8 cellular contexts compared by ENCODE assay signal in the genomic region with DNA sequence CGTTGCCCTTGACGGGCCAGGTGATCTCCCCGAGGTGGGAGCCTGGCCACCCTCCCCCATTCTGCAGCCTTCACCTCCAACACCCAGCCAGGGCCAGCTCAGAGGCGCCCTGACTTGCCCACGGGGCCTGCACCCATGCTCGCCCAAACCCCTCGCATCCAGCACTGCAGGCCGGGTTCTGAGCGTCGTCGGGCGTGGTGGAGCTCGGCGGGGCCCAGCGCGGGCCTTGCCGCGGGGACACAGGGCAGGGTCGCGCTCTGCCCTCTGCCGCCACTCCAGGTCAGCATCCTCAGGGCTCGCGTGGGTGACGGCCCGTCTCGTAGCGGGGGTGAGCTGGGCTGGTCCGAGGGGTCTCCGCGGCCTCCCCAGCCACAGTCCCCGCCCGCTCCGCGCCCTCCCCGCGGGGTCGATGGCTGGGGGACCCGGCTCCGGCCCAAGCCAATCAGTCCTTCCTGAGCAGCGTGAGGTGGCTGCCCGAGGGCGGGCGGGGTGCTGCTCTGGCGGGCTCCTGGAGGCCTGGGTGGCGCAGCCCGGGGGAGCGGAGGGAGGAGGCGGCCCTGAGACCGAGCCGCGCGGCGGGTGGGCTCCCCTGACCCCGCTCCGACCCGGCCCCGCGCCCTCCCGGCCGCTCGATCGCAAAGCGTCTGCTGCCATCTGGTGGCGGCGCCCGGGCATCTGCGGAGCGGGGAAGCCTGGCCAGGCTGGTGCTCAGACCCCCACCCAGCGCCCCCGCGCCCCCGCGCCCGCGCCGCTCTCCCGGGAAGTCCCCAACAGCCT.
DNase-seq lines count a peak whose midpoint lies in the region; ATAC-seq, FAIRE-seq and TF ChIP-seq lines count a peak whose summit lies in the region.

No MANE protein-coding gene starts in this region.

- no peaks in the 10 kb centered on the region for H4K20me1 ChIP-seq in HepG2 (ENCODE audit: insufficient read depth, low read length)

- peak overlapping the region; percentile 57 for H3K4me3 Mint-ChIP-seq in central memory CD8-positive, alpha-beta T cell

- no peaks in the 10 kb centered on the region for H3K36me3 ChIP-seq in HepG2 (replicated peaks in 1 of 2; ENCODE audit: control insufficient read depth in 1 of 2, insufficient read depth in 2 of 2, low read length in 2 of 2)

- no peaks in the 10 kb centered on the region for H3K36me3 Mint-ChIP-seq in central memory CD8-positive, alpha-beta T cell (ENCODE audit: insufficient read depth)

- peaks cover 45% of the 10 kb centered on the region for H3K27me3 Mint-ChIP-seq in central memory CD8-positive, alpha-beta T cell

- TF ChIP-seq RAD21 in A549 (conservative IDR thresholded peaks at IDR 0.05 in 1 of 2, IDR thresholded peaks at IDR 0.05 in 1 of 2), result peak; percentile 89 to 100
- peak; percentile 97 for TF ChIP-seq RAD21 in HepG2 (CRISPR knock-in tag; IDR thresholded peaks at IDR 0.05)

- H3K79me2 ChIP-seq in HepG2 (ENCODE audit: insufficient read depth, low read length), result no peaks in the 10 kb centered on the region

- FAIRE-seq in A549 (lab: Jason Lieb, UNC) (no peak), HepG2 (lab: Jason Lieb, UNC) (no peak)

- no TSS peak for BruUV-seq in HepG2 (replicated peaks; lab: Mats Ljungman, UMichigan)

- POLR2A ChIA-PET in A549 (lab: Yijun Ruan, JAX) (interaction anchor here (1.0 kb wide), 1 partner anchor 143 kb away, joined by 5 read pairs; no protein-coding TSS in a partner anchor), HepG2 (lab: Yijun Ruan, JAX) (no interaction called here)

- 5% methylated on average over 36 of the region's 77 CpGs for WGBS in A549 (ENCODE audit: missing lambda C conversion rate)
- WGBS in HepG2 (ENCODE audit: low lambda C conversion rate), result no CpG with 5 or more reads among the region's 77 CpGs

- ATAC-seq in A549 (peak; percentile 79 to 95), GM18519 (IDR thresholded peaks at IDR 0.05; ENCODE audit: low FRiP score, unreplicated experiment) (peak; percentile 55), HepG2 (peak; percentile 95), HG03460 (IDR thresholded peaks at IDR 0.05; ENCODE audit: unreplicated experiment) (no peak)
- ATAC-seq in activated CD4-positive, CD25-positive, alpha-beta regulatory T cell treated with anti-CD3 and anti-CD28 coated beads, Interleukin-2, amount 50 U/mL, for 24 hours, result peak; percentile 81 to 82
- ATAC-seq in central memory CD8-positive, alpha-beta T cell (replicated peaks; ENCODE audit: extremely low read depth, poor library complexity, severe bottlenecking), result peak; percentile 80

- TF ChIP-seq POLR2A in A549 (IDR thresholded peaks at IDR 0.05; ENCODE audit: low read length) (no peak), HepG2 (IDR thresholded peaks at IDR 0.05; ENCODE audit: insufficient read depth in 1 of 2, low read depth in 2 of 2, low read length in 2 of 2) (no peak)

- TF ChIP-seq EP300 in A549 (IDR thresholded peaks at IDR 0.05), result no peak
- TF ChIP-seq EP300 in HepG2 (IDR thresholded peaks at IDR 0.05; ENCODE audit: low read depth in 2 of 2, low read length in 2 of 2), result no peak
- TF ChIP-seq EP300 in HepG2 (CRISPR knock-in tag; IDR thresholded peaks at IDR 0.05; ENCODE audit: borderline replicate concordance), result no peak

- CTCF ChIA-PET in A549 (lab: Yijun Ruan, JAX) (interaction anchor here (0.6 to 17.2 kb wide), 58 partner anchors 9 to 776 kb away, joined by 3 to 362 read pairs (median 4); partner anchors contain the start of gene POP4), HepG2 (lab: Yijun Ruan, JAX; ENCODE audit: low intra/inter-chr PET ratio, low total read pairs) (interaction anchor here (1.5 to 4.4 kb wide), 4 partner anchors 87 to 143 kb away, joined by 5 to 44 read pairs (median 16); no protein-coding TSS in a partner anchor)

- H3K4me3 ChIP-seq in A549 (peak overlapping the region; percentile 70), HepG2 (replicated peaks in 1 of 3; ENCODE audit: insufficient read depth in 1 of 3, low read depth in 2 of 3, low read length in 3 of 3) (peak overlapping the region; percentile 14 to 71 (median 45); a peak in 4 of 6 replicates)

- peak; percentile 99 for TF ChIP-seq CTCF in A549 (IDR thresholded peaks at IDR 0.05)
- peak; percentile 89 for TF ChIP-seq CTCF in LNCAP (IDR thresholded peaks at IDR 0.05)
- peak; percentile 80 for TF ChIP-seq CTCF in HepG2 (CRISPR knock-in tag; IDR thresholded peaks at IDR 0.05)

- in situ Hi-C loops in HepG2 (cut with HindIII; ENCODE audit: extremely low pct_ligation_motif_present, low pct_unique_long_range_greater_than_20kb), result loop anchor here (5.0 kb wide), 1 partner anchor 111 kb away; no protein-coding TSS in a partner anchor

- H3K4me1 Mint-ChIP-seq in central memory CD8-positive, alpha-beta T cell, result peaks cover 5% of the 10 kb centered on the region

- intact Hi-C loops in HepG2 (cut with micrococcal nuclease; ENCODE audit: unreplicated experiment), result loop anchor here (2.0 kb wide), 1 partner anchor 102 kb away; no protein-coding TSS in a partner anchor

- H3K9me3 ChIP-seq in A549 (peaks cover 7% of the 10 kb centered on the region; the same call in 2 of the 3 replicates), HepG2 (ENCODE audit: low read length) (peaks cover 1% of the 10 kb centered on the region)

- H3K4me1 ChIP-seq in A549 (peaks cover 9% of the 10 kb centered on the region), HepG2 (ENCODE audit: insufficient read depth, low read length) (peaks cover 22% of the 10 kb centered on the region)

- DNase-seq in A549 (ENCODE audit: low read depth in 1 of 2, low spot score in 1 of 2) (peak; percentile 68 to 85), HepG2 (ENCODE audit: low spot score) (no peak)
- peak; percentile 28 to 53 for DNase-seq in central memory CD8-positive, alpha-beta T cell (ENCODE audit: low spot score in 2 of 2)
- peak; percentile 55 to 62 for DNase-seq in stimulated activated CD4-positive, alpha-beta T cell treated with anti-CD3 and anti-CD28 coated beads, Interleukin-4, amount 100 ng/mL, for 48 hours (ENCODE audit: low read depth in 2 of 2)

- H3K27me3 ChIP-seq in HepG2 (ENCODE audit: control insufficient read depth in 1 of 2, insufficient read depth in 2 of 2, low read length in 2 of 2), result peaks cover 3 to 12% of the 10 kb centered on the region in 2 experiments; a peak in 3 of 5 replicates

- H2AFZ ChIP-seq in HepG2 (ENCODE audit: low read length), result no peak overlapping the region

- no peaks in the 10 kb centered on the region for H3K9me3 Mint-ChIP-seq in central memory CD8-positive, alpha-beta T cell

- H3K27ac ChIP-seq in A549 (peak overlapping the region; percentile 74 to 84), HepG2 (ENCODE audit: extremely low read length, insufficient read depth, low read length) (no peak overlapping the region)

- peak overlapping the region; percentile 99 for H3K4me2 ChIP-seq in A549
- H3K4me2 ChIP-seq in HepG2 (ENCODE audit: low read depth, low read length), result peak overlapping the region; percentile 71

- no peak overlapping the region for H3K27ac Mint-ChIP-seq in central memory CD8-positive, alpha-beta T cell (ENCODE audit: low read depth)

- 0 out of 2 replicates have a peak overlapping the region, but pooled peaks have one; percentile 22 for H3K9ac ChIP-seq in HepG2 (ENCODE audit: insufficient read depth, low read depth, low read length)

TF ChIP-seq in A549, 52 proteins besides CTCF, POLR2A, EP300 and RAD21 (continues in another document):
- TF ChIP-seq KDM5A (IDR thresholded peaks at IDR 0.05) (0 out of 2 replicates have a peak, but pooled peaks have one; percentile 30), MYC (IDR thresholded peaks at IDR 0.05; ENCODE audit: borderline replicate concordance, low read length) (no peak), FOSL2 (IDR thresholded peaks at IDR 0.05) (no peak), FOSL2 (CRISPR knock-in tag; IDR thresholded peaks at IDR 0.05) (no peak), HDAC2 (IDR thresholded peaks at IDR 0.05) (no peak), HOXB5 (CRISPR knock-in tag; IDR thresholded peaks at IDR 0.05) (no peak), FOXS1 (CRISPR knock-in tag; IDR thresholded peaks at IDR 0.05) (no peak), ESRRA (IDR thresholded peaks at IDR 0.05; ENCODE audit: borderline replicate concordance, low read length) (no peak), TP53 (CRISPR knock-in tag; IDR thresholded peaks at IDR 0.05) (no peak), NPAS2 (CRISPR knock-in tag; IDR thresholded peaks at IDR 0.05; ENCODE audit: borderline replicate concordance) (no peak), CEBPB (IDR thresholded peaks at IDR 0.05) (no peak), HOXA7 (CRISPR knock-in tag; IDR thresholded peaks at IDR 0.05) (no peak)
- TF ChIP-seq, protein P1, sequence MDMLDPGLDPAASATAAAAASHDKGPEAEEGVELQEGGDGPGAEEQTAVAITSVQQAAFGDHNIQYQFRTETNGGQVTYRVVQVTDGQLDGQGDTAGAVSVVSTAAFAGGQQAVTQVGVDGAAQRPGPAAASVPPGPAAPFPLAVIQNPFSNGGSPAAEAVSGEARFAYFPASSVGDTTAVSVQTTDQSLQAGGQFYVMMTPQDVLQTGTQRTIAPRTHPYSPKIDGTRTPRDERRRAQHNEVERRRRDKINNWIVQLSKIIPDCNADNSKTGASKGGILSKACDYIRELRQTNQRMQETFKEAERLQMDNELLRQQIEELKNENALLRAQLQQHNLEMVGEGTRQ (IDR thresholded peaks at IDR 0.05), result no peak

TF ChIP-seq in HepG2, 621 proteins besides CTCF, POLR2A, EP300 and RAD21 (continues in another document):
- 0 out of 2 replicates have a peak, but pooled peaks have one; percentile 28 for TF ChIP-seq ZNF546 (CRISPR knock-in tag; conservative IDR thresholded peaks at IDR 0.05)
- TF ChIP-seq ZFY (CRISPR knock-in tag; IDR thresholded peaks at IDR 0.05), result peak; percentile 35; the same call in 1 of the 2 replicates
- TF ChIP-seq ZNF761 (CRISPR knock-in tag; conservative IDR thresholded peaks at IDR 0.05), result 0 out of 2 replicates have a peak, but pooled peaks have one; percentile 60
- TF ChIP-seq YY1 (IDR thresholded peaks at IDR 0.05; ENCODE audit: insufficient read depth, insufficient replicate concordance, low read depth, low read length), result peak; percentile 30
- 0 out of 2 replicates have a peak, but pooled peaks have one; percentile 28 for TF ChIP-seq SPEN (CRISPR knock-in tag; IDR thresholded peaks at IDR 0.05; ENCODE audit: low read depth)
- 0 out of 2 replicates have a peak, but pooled peaks have one; percentile 21 for TF ChIP-seq REPIN1 (CRISPR knock-in tag; IDR thresholded peaks at IDR 0.05; ENCODE audit: borderline replicate concordance, low read depth)
- TF ChIP-seq EEA1 (CRISPR knock-in tag; IDR thresholded peaks at IDR 0.05; ENCODE audit: borderline replicate concordance), result no peak
- TF ChIP-seq ZNF256 (CRISPR knock-in tag; conservative IDR thresholded peaks at IDR 0.05), result no peak

Comparison
In these comparisons a context has a peak if more than half of its experiments do, and no peak if none do; other contexts are left out.
1. Of the 38 proteins assayed by ChIP-seq in both HepG2 and A549: peak only in HepG2: HDAC2, PHF8 and RNF2; only in A549: HMGXB4, KDM5A, MAX and SMC3; in both: CTCF and RAD21; in neither: 28; mixed calls (peak in some experiments, not most) for 1.